In genomic region chr6:9315966-9316650, GRCh38 we compare ENCODE assay signal across 24 cellular contexts.
"Had no signal": no experiment of that assay in that cellular context is flagged by ENCODE, and none has a peak within 500 bp of the region (broad histone marks: within the 10 kb centered on the region; RNA-seq: fewer than 3 reads in every experiment).

No MANE protein-coding gene starts in this region.

- H3K79me2 ChIP-seq: hepatocyte had no signal

- H3K27me3 ChIP-seq: esophagus muscularis mucosa, foreskin keratinocyte, gastroesophageal sphincter, heart left ventricle, hepatocyte, right atrium auricular region, sigmoid colon, stomach, thyroid gland, vagina had no signal

- H3K4me1 ChIP-seq: esophagus muscularis mucosa, foreskin keratinocyte, gastroesophageal sphincter, heart left ventricle, prostate gland, right atrium auricular region, sigmoid colon, stomach, thyroid gland, vagina had no signal

- H3K4me3 ChIP-seq: esophagus muscularis mucosa, gastroesophageal sphincter, heart left ventricle, hepatocyte, lung, prostate gland, right atrium auricular region, sigmoid colon, stomach, thyroid gland, vagina had no signal

- H3K27me3 Mint-ChIP-seq: dendritic cell treated with granulocyte-macrophage colony-stimulating factor and Interleukin-4, amounts not matched to agents 40 ng/mL and 50 ng/mL, for 4 days; memory B cell had no signal

- H3K27ac ChIP-seq: esophagus muscularis mucosa, foreskin keratinocyte, gastroesophageal sphincter, heart left ventricle, hepatocyte, prostate gland, right atrium auricular region, sigmoid colon, stomach, thyroid gland, vagina had no signal

- H3K36me3 Mint-ChIP-seq: memory B cell; natural killer cell; stimulated activated effector memory CD8-positive, alpha-beta T cell treated with anti-CD3 and anti-CD28 coated beads, Interleukin-12 subunit alpha, Interleukin-12 subunit beta, amount 100 ng/mL, for 72 hours had no signal

- H3K4me1 Mint-ChIP-seq: memory B cell; natural killer cell; stimulated activated effector memory CD8-positive, alpha-beta T cell treated with anti-CD3 and anti-CD28 coated beads, Interleukin-12 subunit alpha, Interleukin-12 subunit beta, amount 100 ng/mL, for 72 hours had no signal

- H3K9me3 Mint-ChIP-seq: dendritic cell treated with granulocyte-macrophage colony-stimulating factor and Interleukin-4, amounts not matched to agents 40 ng/mL and 50 ng/mL, for 4 days; neural crest cell had no signal

- H3K9me3 ChIP-seq: esophagus muscularis mucosa, gastroesophageal sphincter, heart left ventricle, prostate gland, right atrium auricular region, sigmoid colon, stomach, thyroid gland, vagina had no signal

- H2AFZ ChIP-seq: hepatocyte had no signal

- H3K4me3 Mint-ChIP-seq: dendritic cell treated with granulocyte-macrophage colony-stimulating factor and Interleukin-4, amounts not matched to agents 40 ng/mL and 50 ng/mL, for 4 days; memory B cell; natural killer cell; neural crest cell; stimulated activated effector memory CD8-positive, alpha-beta T cell treated with anti-CD3 and anti-CD28 coated beads, Interleukin-12 subunit alpha, Interleukin-12 subunit beta, amount 100 ng/mL, for 72 hours had no signal

- ATAC-seq: foreskin keratinocyte; gastroesophageal sphincter; heart left ventricle; left lobe of liver; natural killer cell; stimulated activated effector memory CD8-positive, alpha-beta T cell treated with anti-CD3 and anti-CD28 coated beads, Interleukin-12 subunit alpha, Interleukin-12 subunit beta, amount 100 ng/mL, for 72 hours had no signal

- FAIRE-seq: endothelial cell of umbilical vein, kidney had no signal

- H3K4me2 ChIP-seq: hepatocyte had no signal

- H3K36me3 ChIP-seq: esophagus muscularis mucosa, gastroesophageal sphincter, heart left ventricle, prostate gland, right atrium auricular region, sigmoid colon, stomach, thyroid gland, vagina had no signal

- DNase-seq: effector memory CD4-positive, alpha-beta T cell; foreskin keratinocyte; heart left ventricle; kidney; natural killer cell; sigmoid colon; stimulated activated CD4-positive, alpha-beta T cell treated with anti-CD3 and anti-CD28 coated beads, Interleukin-2, amount 100 ng/mL, for 24 hours; stimulated activated CD4-positive, alpha-beta T cell treated with anti-CD3 and anti-CD28 coated beads, Interleukin-4, amount 100 ng/mL, for 24 hours; stimulated activated naive CD4-positive, alpha-beta T cell treated with Interleukin-2 at 50 U/mL for 16 hours; stomach; thyroid gland had no signal

- H3K27ac Mint-ChIP-seq: dendritic cell treated with granulocyte-macrophage colony-stimulating factor and Interleukin-4, amounts not matched to agents 40 ng/mL and 50 ng/mL, for 4 days; memory B cell; natural killer cell; stimulated activated effector memory CD8-positive, alpha-beta T cell treated with anti-CD3 and anti-CD28 coated beads, Interleukin-12 subunit alpha, Interleukin-12 subunit beta, amount 100 ng/mL, for 72 hours had no signal
